Comparison of ENCODE assay signal across 1 cellular context in the genomic region with DNA sequence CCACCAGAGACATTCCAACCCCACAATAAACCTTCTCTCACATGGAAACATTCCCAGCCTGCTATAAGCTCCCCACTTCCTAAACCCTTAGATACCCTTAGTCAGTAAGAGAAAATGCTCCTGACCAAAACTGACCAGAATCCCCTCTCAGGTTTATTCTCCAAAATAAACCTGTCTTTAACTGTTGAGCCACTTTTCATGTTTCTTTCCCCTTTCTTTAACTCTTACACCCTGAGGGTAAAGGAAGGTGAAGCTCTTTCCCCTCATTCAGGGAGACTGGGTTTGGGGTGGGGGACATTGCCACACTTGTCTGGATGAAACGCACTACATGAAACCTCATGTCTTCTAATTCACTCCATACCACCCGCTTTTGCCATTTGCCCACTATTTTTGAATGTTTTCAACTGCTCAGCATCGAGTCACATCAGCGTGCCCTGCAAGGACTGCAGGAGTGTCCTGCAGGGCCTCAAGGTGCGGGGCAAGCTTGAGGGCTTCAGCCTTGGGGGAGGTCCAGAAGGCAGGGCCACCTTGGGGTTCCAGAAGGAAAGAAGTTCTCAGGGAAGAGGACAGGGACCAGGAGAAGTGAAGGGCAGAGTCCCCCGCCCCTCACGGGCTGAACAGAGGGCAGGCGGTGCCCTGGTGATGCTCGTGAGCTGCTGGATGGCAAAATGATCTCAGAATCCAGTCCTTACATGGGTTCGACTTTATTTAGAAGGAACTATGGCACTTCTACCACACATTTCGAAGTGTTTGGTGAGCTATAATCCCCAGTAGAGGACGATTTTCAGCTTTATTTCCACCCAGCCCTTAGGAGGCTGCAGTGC.
TF ChIP-seq lines count a peak whose summit lies in the region.

No MANE protein-coding gene starts in this region.

TF ChIP-seq in A549, 52 proteins besides CTCF, POLR2A, EP300 and RAD21:
- TF ChIP-seq HOXB13 (CRISPR knock-in tag; IDR thresholded peaks at IDR 0.05; ENCODE audit: low read depth) (no peak), KDM5A (IDR thresholded peaks at IDR 0.05) (no peak), NFE2L2 (conservative IDR thresholded peaks at IDR 0.05; ENCODE audit: low read length) (no peak)
- TF ChIP-seq, protein P1, sequence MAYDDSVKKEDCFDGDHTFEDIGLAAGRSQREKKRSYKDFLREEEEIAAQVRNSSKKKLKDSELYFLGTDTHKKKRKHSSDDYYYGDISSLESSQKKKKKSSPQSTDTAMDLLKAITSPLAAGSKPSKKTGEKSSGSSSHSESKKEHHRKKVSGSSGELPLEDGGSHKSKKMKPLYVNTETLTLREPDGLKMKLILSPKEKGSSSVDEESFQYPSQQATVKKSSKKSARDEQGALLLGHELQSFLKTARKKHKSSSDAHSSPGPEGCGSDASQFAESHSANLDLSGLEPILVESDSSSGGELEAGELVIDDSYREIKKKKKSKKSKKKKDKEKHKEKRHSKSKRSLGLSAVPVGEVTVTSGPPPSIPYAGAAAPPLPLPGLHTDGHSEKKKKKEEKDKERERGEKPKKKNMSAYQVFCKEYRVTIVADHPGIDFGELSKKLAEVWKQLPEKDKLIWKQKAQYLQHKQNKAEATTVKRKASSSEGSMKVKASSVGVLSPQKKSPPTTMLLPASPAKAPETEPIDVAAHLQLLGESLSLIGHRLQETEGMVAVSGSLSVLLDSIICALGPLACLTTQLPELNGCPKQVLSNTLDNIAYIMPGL (CRISPR knock-in tag; IDR thresholded peaks at IDR 0.05; ENCODE audit: borderline replicate concordance), result no peak
- TF ChIP-seq, protein P2, sequence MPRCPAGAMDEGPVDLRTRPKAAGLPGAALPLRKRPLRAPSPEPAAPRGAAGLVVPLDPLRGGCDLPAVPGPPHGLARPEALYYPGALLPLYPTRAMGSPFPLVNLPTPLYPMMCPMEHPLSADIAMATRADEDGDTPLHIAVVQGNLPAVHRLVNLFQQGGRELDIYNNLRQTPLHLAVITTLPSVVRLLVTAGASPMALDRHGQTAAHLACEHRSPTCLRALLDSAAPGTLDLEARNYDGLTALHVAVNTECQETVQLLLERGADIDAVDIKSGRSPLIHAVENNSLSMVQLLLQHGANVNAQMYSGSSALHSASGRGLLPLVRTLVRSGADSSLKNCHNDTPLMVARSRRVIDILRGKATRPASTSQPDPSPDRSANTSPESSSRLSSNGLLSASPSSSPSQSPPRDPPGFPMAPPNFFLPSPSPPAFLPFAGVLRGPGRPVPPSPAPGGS (IDR thresholded peaks at IDR 0.05), result no peak
